34 cellular contexts compared by ENCODE assay signal in genomic region chr4:148561467-148561866, GRCh38.
"Had no signal": no experiment of that assay in that cellular context is flagged by ENCODE, and none has a peak within 500 bp of the region (broad histone marks: within the 10 kb centered on the region; RNA-seq: fewer than 3 reads in every experiment).

No MANE protein-coding gene starts in this region.

- DNase-seq: Karpas-422, Kasumi-1, MG63, MM.1S, MV-4-11, NCI-H1048, NCI-H1092, NCI-H1092 treated with DMSO at 0.1 percent for 48 hours, NCI-H1105, NCI-H1105 treated with DMSO at 0.1 percent for 48 hours, NCI-H1417, NCI-H1417 treated with DMSO at 0.1 percent for 48 hours, NCI-H1436, NCI-H1436 treated with DMSO at 0.1 percent for 48 hours, NCI-H146, NCI-H1694, NCI-H1694 treated with DMSO at 0.1 percent for 48 hours, NCI-H187, NCI-H187 treated with DMSO at 0.1 percent for 48 hours, NCI-H1930, NCI-H2029, NCI-H2029 treated with DMSO at 0.1 percent for 48 hours, NCI-H2081, NCI-H2081 treated with DMSO at 0.1 percent for 48 hours, NCI-H2107, NCI-H2171, NCI-H2171 treated with DMSO at 0.1 percent for 48 hours, NCI-H2227 treated with DMSO at 0.1 percent for 48 hours, NCI-H226, NCI-H345, NCI-H446, NCI-H446 treated with DMSO at 0.1 percent for 48 hours, NCI-H510A, NCI-H510A treated with DMSO at 0.1 percent for 48 hours had no signal

- H3K27me3 ChIP-seq: MG63 had no signal

- H3K4me3 ChIP-seq: MG63 had no signal

- H3K36me3 ChIP-seq: MG63 had no signal

- H3K9me3 ChIP-seq: MG63 had no signal
